Comparison of ENCODE assay signal across 18 cellular contexts in the genomic region with DNA sequence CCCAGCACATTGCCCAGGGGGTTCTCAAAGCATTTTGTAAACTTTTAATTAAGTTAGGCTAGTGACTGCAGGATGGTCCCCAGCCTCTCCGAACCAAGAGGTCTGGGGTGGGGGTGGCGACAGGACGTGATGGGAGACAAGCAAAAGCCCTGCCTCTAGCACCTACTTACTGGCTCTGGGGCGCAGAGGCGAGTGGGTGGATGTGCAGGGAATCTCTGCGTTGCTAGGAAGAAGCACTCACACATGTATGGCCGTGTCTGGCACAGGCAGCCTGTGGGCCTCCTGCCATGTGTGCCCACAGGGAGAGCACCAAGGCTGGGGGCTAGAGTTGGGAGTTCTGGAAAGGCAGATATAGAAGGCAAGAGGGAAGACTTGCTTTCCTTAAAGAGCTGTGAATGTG. TPM values are rescaled to one million over a fixed set of nuclear protein-coding genes. Genes with fewer than 3 reads are reported as not detected.
A peak's percentile ranks its signal among the peaks of the same experiment; 100 is the strongest.
DNase-seq lines count a peak whose midpoint lies in the region; ATAC-seq and TF ChIP-seq lines count a peak whose summit lies in the region.
"Had no signal": no experiment of that assay in that cellular context is flagged by ENCODE, and none has a peak within 500 bp of the region (broad histone marks: within the 10 kb centered on the region; RNA-seq: fewer than 3 reads in every experiment).

No MANE protein-coding gene starts in this region.

- H3K4me1 ChIP-seq in neural progenitor cell: peaks cover 16% of the 10 kb centered on the region
- H3K4me1 ChIP-seq: HAP-1 had no signal

- H3K36me3 Mint-ChIP-seq in glutamatergic neuron (ENCODE audit: unreplicated experiment): no peaks in the 10 kb centered on the region
- no peaks in the 10 kb centered on the region for H3K36me3 Mint-ChIP-seq in neural progenitor cell
- H3K36me3 Mint-ChIP-seq: CD4-positive, alpha-beta memory T cell had no signal

- H3K27me3 Mint-ChIP-seq in glutamatergic neuron (ENCODE audit: unreplicated experiment) (peaks cover 4% of the 10 kb centered on the region), neural progenitor cell (ENCODE audit: insufficient read depth, low read depth) (peaks cover 17% of the 10 kb centered on the region)

- ATAC-seq in GM19328 (IDR thresholded peaks at IDR 0.05; ENCODE audit: unreplicated experiment): no peak
- ATAC-seq: GM12878 had no signal

- H3K27me3 ChIP-seq in dorsolateral prefrontal cortex (peaks cover 0 to 53% (median 19%) of the 10 kb centered on the region in 45 donors), neural progenitor cell (peaks cover 28% of the 10 kb centered on the region)

- H3K9me3 Mint-ChIP-seq in glutamatergic neuron (ENCODE audit: unreplicated experiment): peaks cover 10% of the 10 kb centered on the region
- no peaks in the 10 kb centered on the region for H3K9me3 Mint-ChIP-seq in neural progenitor cell

- DNase-seq in dorsolateral prefrontal cortex (peak in 6 of 10 donors; percentile 48 to 74 (median 62)), glutamatergic neuron (no peak), neural progenitor cell (ENCODE audit: low spot score) (no peak), putamen (ENCODE audit: low spot score) (peak; percentile 30), NCI-H146 (lab: John Stamatoyannopoulos, UW) (no peak)
- DNase-seq: C1 segment of cervical spinal cord; Calu3; CD4-positive, alpha-beta memory T cell; COR-L47; DMS79; EL; GDM1; GOT3; HFFc6 had no signal

- no peak overlapping the region for H3K9ac ChIP-seq in neural progenitor cell

- H3K4me3 Mint-ChIP-seq in glutamatergic neuron (ENCODE audit: unreplicated experiment): peak overlapping the region; percentile 12
- H3K4me3 Mint-ChIP-seq in neural progenitor cell: no peak overlapping the region
- H3K4me3 Mint-ChIP-seq: CD4-positive, alpha-beta memory T cell; HFFc6 had no signal

- TF ChIP-seq CTCF in dorsolateral prefrontal cortex (IDR thresholded peaks at IDR 0.05 in 54 of 56, conservative IDR thresholded peaks at IDR 0.05 in 2 of 56; ENCODE audit: low read depth in 1 of 56, partially characterized antibody in 56 of 56) (no peak), glutamatergic neuron (IDR thresholded peaks at IDR 0.05; ENCODE audit: partially characterized antibody, unreplicated experiment) (no peak), neural progenitor cell (IDR thresholded peaks at IDR 0.05) (no peak)

- H4K20me1 ChIP-seq in neural progenitor cell (ENCODE audit: low read depth): no peaks in the 10 kb centered on the region

- H3K27ac ChIP-seq in dorsolateral prefrontal cortex (no peak overlapping the region), neural progenitor cell (no peak overlapping the region)

- intact Hi-C loops in dorsolateral prefrontal cortex (cut with DNase I): no loop called here

- no peak overlapping the region for H3K4me2 ChIP-seq in neural progenitor cell

- H3K4me1 Mint-ChIP-seq in glutamatergic neuron (ENCODE audit: low read depth, unreplicated experiment) (peaks cover 35% of the 10 kb centered on the region), neural progenitor cell (peaks cover 10% of the 10 kb centered on the region)
- H3K4me1 Mint-ChIP-seq: CD4-positive, alpha-beta memory T cell had no signal

- peak overlapping the region; percentile 91 for H3K27ac Mint-ChIP-seq in glutamatergic neuron (ENCODE audit: unreplicated experiment)
- peak overlapping the region; percentile 46 for H3K27ac Mint-ChIP-seq in neural progenitor cell
- H3K27ac Mint-ChIP-seq: CD4-positive, alpha-beta memory T cell; HFFc6 had no signal

- no peaks in the 10 kb centered on the region for H3K79me2 ChIP-seq in neural progenitor cell (ENCODE audit: low read depth)

- peaks cover 4% of the 10 kb centered on the region for H3F3A ChIP-seq in neural progenitor cell (ENCODE audit: low read depth)

- H2AFZ ChIP-seq in neural progenitor cell (replicated peaks): no peak overlapping the region

- no peaks in the 10 kb centered on the region for H3K9me3 ChIP-seq in neural progenitor cell (ENCODE audit: low read depth)
- H3K9me3 ChIP-seq: HAP-1 had no signal

- no peaks in the 10 kb centered on the region for H3K36me3 ChIP-seq in neural progenitor cell
- H3K36me3 ChIP-seq: HAP-1 had no signal

- peak overlapping the region in 10 of 59 donors; percentile 3 to 69 (median 22) for H3K4me3 ChIP-seq in dorsolateral prefrontal cortex
- no peak overlapping the region for H3K4me3 ChIP-seq in neural progenitor cell
- H3K4me3 ChIP-seq: GM12878, HAP-1 had no signal

RNA-seq across cellular contexts. Expression of a gene that starts 6.3 kb away (rescaled TPM):
- total RNA-seq in dorsolateral prefrontal cortex (100 to 1,000 TPM in 119 of 120 experiments, 10 to 100 TPM in 1; 75.9 to 296 (median 202) TPM), glutamatergic neuron (ENCODE audit: unreplicated experiment) (0.61 TPM), neural progenitor cell (ENCODE audit: low replicate concordance) (0.02 and 0.03 TPM in 2 replicates)
- total RNA-seq: A172; Calu3; CD4-positive, alpha-beta memory T cell; GM12878 had no signal

Comparison
In these comparisons a context has a peak if more than half of its experiments do, and no peak if none do; other contexts are left out.
1. DNase-seq: peak in dorsolateral prefrontal cortex (6 of 10) and putamen (single experiment); none in glutamatergic neuron (single experiment), neural progenitor cell (single experiment) and NCI-H146 (single experiment).
2. RNA of a gene that starts 6.3 kb away (total RNA-seq): 75.9 to 296 TPM in dorsolateral prefrontal cortex; 0.61 TPM in glutamatergic neuron (single experiment) and 0.02 to 0.03 TPM in neural progenitor cell; every median in the first group is over 10 times any median in the second.